11 cellular contexts compared by ENCODE assay signal in the genomic region with DNA sequence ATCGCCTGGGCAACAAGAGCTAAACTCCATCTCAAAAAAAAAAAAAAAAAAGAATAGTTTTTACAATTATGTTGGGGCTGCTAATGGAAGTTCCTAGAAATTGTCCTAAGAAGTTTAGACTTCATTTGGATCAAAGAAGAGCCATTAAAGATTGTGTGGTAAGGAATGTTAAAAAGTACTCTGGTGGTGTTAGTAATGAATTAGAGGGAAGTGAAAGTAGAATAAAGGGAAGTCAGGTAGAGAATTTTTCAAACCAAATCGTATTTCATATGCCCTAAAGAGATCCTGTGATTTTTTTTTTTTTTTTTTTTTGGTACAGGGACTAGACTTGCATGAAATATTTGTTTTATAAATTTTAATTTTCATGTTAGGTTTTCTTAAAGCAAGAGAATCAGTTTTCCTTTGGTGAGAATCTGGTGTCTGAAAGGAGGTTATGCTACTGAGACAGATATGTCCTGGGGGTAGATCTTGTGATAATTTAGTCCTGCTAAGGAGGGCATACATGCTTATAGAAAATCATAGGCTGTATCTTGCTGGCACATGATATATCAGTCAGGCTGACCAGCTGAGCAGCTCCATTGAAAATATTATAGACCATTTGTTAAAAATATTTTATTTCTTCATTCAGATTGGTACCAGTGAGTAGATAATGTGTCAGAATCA. TPM values are rescaled to one million over a fixed set of nuclear protein-coding genes. Genes with fewer than 3 reads are reported as not detected.
DNase-seq lines count a peak whose midpoint lies in the region; ATAC-seq, FAIRE-seq and TF ChIP-seq lines count a peak whose summit lies in the region.
"Had no signal": no experiment of that assay in that cellular context is flagged by ENCODE, and none has a peak within 500 bp of the region (broad histone marks: within the 10 kb centered on the region; RNA-seq: fewer than 3 reads in every experiment).

No MANE protein-coding gene starts in this region.

- in situ Hi-C loops in SK-MEL-5 (cut with HindIII; ENCODE audit: low pct_unique_long_range_greater_than_20kb, low sequenced_read_pairs), result no loop called here

- FAIRE-seq in H54 (lab: Jason Lieb, UNC), result no peak

- DNase-seq in GM10266 (ENCODE audit: extremely low spot score) (peak; percentile 20), GM20000 (ENCODE audit: low spot score) (peak; percentile 27), SK-MEL-5 (ENCODE audit: low read depth, low spot score) (peak; percentile 5), H54 (ENCODE audit: insufficient read length, low spot score) (no peak), GDM1 (lab: John Stamatoyannopoulos, UW) (no peak), retina (no peak)
- no peak for DNase-seq in activated CD4-positive, alpha-beta T cell treated with anti-CD3 and anti-CD28 coated beads, Interleukin-2, amount 50 U/mL, for 4 hours
- DNase-seq: CD8-positive, alpha-beta memory T cell; right cardiac atrium; T-cell had no signal

- TF ChIP-seq CTCF in GM10266 (IDR thresholded peaks at IDR 0.05; ENCODE audit: control insufficient read depth, insufficient read depth, low read depth, missing control alignments) (no peak), GM20000 (IDR thresholded peaks at IDR 0.05; ENCODE audit: extremely low read depth, missing control alignments) (no peak)

- ATAC-seq in HG03108 (IDR thresholded peaks at IDR 0.05; ENCODE audit: unreplicated experiment), result peak; percentile 57
- ATAC-seq: right cardiac atrium, T-cell had no signal

- TF ChIP-seq POLR2A in H54 (IDR thresholded peaks at IDR 0.05; ENCODE audit: low read depth, low read length), result no peak

RNA-seq across cellular contexts. Expression of a gene that starts 10.7 kb away (rescaled TPM):
- total RNA-seq in SK-MEL-5 (2014; rRNA removed; shearing (Covaris generic)), result 13.6 and 15.3 TPM in 2 replicates
- polyA plus RNA-seq in SK-MEL-5 (2015; cell fraction: cytosol; rRNA removed), result 16.2 and 24.0 TPM in 2 replicates
- polyA plus RNA-seq in SK-MEL-5 (2015; cell fraction: nucleus; rRNA removed), result 21.2 and 22.4 TPM in 2 replicates

Comparison
In these comparisons a context has a peak if more than half of its experiments do, and no peak if none do; other contexts are left out.
1. DNase-seq: peak in GM10266 (single experiment), GM20000 (single experiment) and SK-MEL-5 (single experiment); none in activated CD4-positive, alpha-beta T cell treated with anti-CD3 and anti-CD28 coated beads, Interleukin-2, amount 50 U/mL, for 4 hours (0 of 2), H54 (single experiment), GDM1 (single experiment) and retina (single experiment).